In the genomic region with DNA sequence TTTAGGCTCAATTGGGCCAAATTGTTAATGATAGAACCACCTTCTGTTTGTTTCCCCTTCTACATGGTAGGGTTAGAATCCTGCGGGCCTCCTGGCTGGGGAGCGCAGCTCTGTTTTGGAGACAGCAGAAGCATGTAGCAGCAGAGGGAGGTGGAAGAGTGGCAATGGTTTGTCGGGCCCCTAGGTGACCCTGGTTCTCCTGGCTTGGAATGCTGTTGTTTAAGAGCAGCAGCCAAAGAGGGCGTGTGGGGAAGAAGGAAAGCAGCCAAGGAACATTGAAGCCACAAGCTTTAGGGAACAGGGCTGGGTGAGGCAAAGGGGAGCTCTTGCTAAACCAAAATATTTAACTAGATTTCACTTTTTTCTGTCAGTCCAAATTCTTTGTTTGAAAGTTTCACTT, we compare ENCODE assay signal across 14 cellular contexts.
DNase-seq lines count a peak whose midpoint lies in the region; ATAC-seq, FAIRE-seq and TF ChIP-seq lines count a peak whose summit lies in the region.
"Had no signal": no experiment of that assay in that cellular context is flagged by ENCODE, and none has a peak within 500 bp of the region (broad histone marks: within the 10 kb centered on the region; RNA-seq: fewer than 3 reads in every experiment).

No MANE protein-coding gene starts in this region.

- no peaks in the 10 kb centered on the region for H3K9me3 ChIP-seq in left ventricle myocardium inferior (replicated peaks)

- intact Hi-C loops in left ventricle myocardium inferior (cut with micrococcal nuclease): no loop called here
- intact Hi-C loops in sciatic nerve (cut with DNase I): no loop called here

- H3K27ac ChIP-seq in left ventricle myocardium inferior (replicated peaks): peak overlapping the region; percentile 90

- H3K36me3 ChIP-seq in left ventricle myocardium inferior: no peaks in the 10 kb centered on the region

- in situ Hi-C loops in astrocyte of the spinal cord (cut with HindIII; ENCODE audit: low sequenced_read_pairs): no loop called here

- peaks cover 78% of the 10 kb centered on the region for H3K4me1 ChIP-seq in left ventricle myocardium inferior

- TF ChIP-seq POLR2A in GM12892 (IDR thresholded peaks at IDR 0.05; ENCODE audit: low read depth, low read length): no peak

- H3K27me3 ChIP-seq in left ventricle myocardium inferior (ENCODE audit: low read depth): no peaks in the 10 kb centered on the region

- TF ChIP-seq CTCF in astrocyte of the spinal cord (IDR thresholded peaks at IDR 0.05; ENCODE audit: low read depth, low read length): no peak
- TF ChIP-seq CTCF in left ventricle myocardium inferior (IDR thresholded peaks at IDR 0.05; ENCODE audit: borderline replicate concordance): peak; percentile 15

- DNase-seq in ELF-1 (ENCODE audit: low read depth, low spot score): peak; percentile 22
- DNase-seq in astrocyte of the spinal cord (ENCODE audit: low read depth, low spot score): peak; percentile 58
- peak; percentile 55 for DNase-seq in left ventricle myocardium inferior
- DNase-seq in sciatic nerve (ENCODE audit: low spot score): peak; percentile 67
- no peak for DNase-seq in COR-L47 (lab: John Stamatoyannopoulos, UW)
- DNase-seq in GM12892 (ENCODE audit: insufficient read length): no peak
- no peak for DNase-seq in NCI-H146 treated with DMSO at 0.1 percent for 48 hours (lab: John Stamatoyannopoulos, UW; ENCODE audit: unreplicated experiment)
- DNase-seq: activated CD8-positive, alpha-beta memory T cell treated with anti-CD3 and anti-CD28 coated beads, Interleukin-2, amount 50 U/mL, for 48 hours; glutamatergic neuron; NCI-H1694; stimulated activated CD4-positive, alpha-beta T cell treated with anti-CD3 and anti-CD28 coated beads, Interleukin-4, amount 100 ng/mL, for 24 hours; T-helper 17 cell; trophoblast cell had no signal

- no peak for FAIRE-seq in GM12892 (lab: Jason Lieb, UNC)

- H3K4me3 ChIP-seq in astrocyte of the spinal cord (ENCODE audit: low read depth, low read length) (no peak overlapping the region), left ventricle myocardium inferior (no peak overlapping the region)

- ATAC-seq in sciatic nerve: peak; percentile 97
- ATAC-seq in HG02852 (IDR thresholded peaks at IDR 0.05; ENCODE audit: unreplicated experiment): no peak
- ATAC-seq: T-helper 17 cell had no signal

Comparison
In these comparisons a context has a peak if more than half of its experiments do, and no peak if none do; other contexts are left out.
1. DNase-seq: peak in ELF-1 (single experiment), astrocyte of the spinal cord (single experiment), left ventricle myocardium inferior (single experiment) and sciatic nerve (single experiment); none in COR-L47 (single experiment), GM12892 (single experiment) and NCI-H146 treated with DMSO at 0.1 percent for 48 hours (single experiment).